In the genomic region with DNA sequence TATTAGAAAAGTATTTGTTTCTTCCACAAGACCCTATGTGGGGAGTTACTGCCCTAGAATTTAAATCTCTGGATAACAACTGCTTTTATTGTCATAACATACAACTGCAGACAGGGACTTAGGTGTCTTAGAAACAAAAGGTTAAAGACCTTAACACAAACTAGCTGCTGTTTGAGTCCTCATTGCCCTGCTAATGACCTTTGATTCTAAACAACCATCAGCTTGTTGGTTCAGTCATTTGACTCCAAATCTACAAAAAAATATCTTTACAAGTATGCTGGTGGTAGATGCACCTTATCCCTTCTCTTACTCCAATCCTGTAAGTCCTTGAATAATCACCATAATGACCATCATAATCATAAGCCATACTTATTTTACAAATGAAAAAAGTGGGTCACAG, we compare ENCODE assay signal across 27 cellular contexts.
"Had no signal": no experiment of that assay in that cellular context is flagged by ENCODE, and none has a peak within 500 bp of the region (broad histone marks: within the 10 kb centered on the region; RNA-seq: fewer than 3 reads in every experiment).

No MANE protein-coding gene starts in this region.

- H3K4me3 ChIP-seq: esophagus muscularis mucosa, gastrocnemius medialis, heart left ventricle had no signal

- H3K36me3 ChIP-seq: esophagus muscularis mucosa, gastrocnemius medialis had no signal

- H3K9me3 ChIP-seq: esophagus muscularis mucosa, gastrocnemius medialis, heart left ventricle had no signal

- H3K27me3 ChIP-seq: esophagus muscularis mucosa, foreskin keratinocyte, gastrocnemius medialis, heart left ventricle had no signal

- DNase-seq: activated CD4-positive, alpha-beta memory T cell treated with anti-CD3 and anti-CD28 coated beads for 36 hours; activated CD4-positive, alpha-beta T cell treated with anti-CD3 and anti-CD28 coated beads for 36 hours; activated CD4-positive, alpha-beta T cell treated with anti-CD3 and anti-CD28 coated beads, Interleukin-2, amount 10 ng/mL, durations not matched to agents 24 days and 14 days; activated CD4-positive, CD25-positive, alpha-beta regulatory T cell; activated CD4-positive, CD25-positive, alpha-beta regulatory T cell treated with anti-CD3 and anti-CD28 coated beads, Interleukin-2, amount 50 U/mL, for 72 hours; activated CD8-positive, alpha-beta memory T cell treated with anti-CD3 and anti-CD28 coated beads, Interleukin-2, amount 10 ng/mL, durations not matched to agents 7 days and 5 days; activated CD8-positive, alpha-beta memory T cell treated with anti-CD3 and anti-CD28 coated beads, Interleukin-2, amount 50 U/mL, for 4 hours; activated CD8-positive, alpha-beta T cell treated with anti-CD3 and anti-CD28 coated beads, Interleukin-2, amount 10 ng/mL, durations not matched to agents 7 days and 5 days; activated effector memory CD4-positive, alpha-beta T cell treated with anti-CD3 and anti-CD28 coated beads, Interleukin-2, amount 50 U/mL, for 16 hours; activated naive CD4-positive, alpha-beta T cell; activated naive CD4-positive, alpha-beta T cell treated with anti-CD3 and anti-CD28 coated beads, Interleukin-2, amount 10 ng/mL, durations not matched to agents 7 days and 5 days; activated naive CD8-positive, alpha-beta T cell treated with anti-CD3 and anti-CD28 coated beads, Interleukin-2, amount 10 ng/mL, durations not matched to agents 7 days and 5 days; activated T-cell treated with anti-CD3 and anti-CD28 coated beads, Interleukin-2, amount 50 U/mL, for 1 hour; activated T-cell treated with anti-CD3 and anti-CD28 coated beads, Interleukin-2, amount 50 U/mL, for 48 hours; caudate nucleus; cortex of kidney; dermis blood vessel endothelial cell; effector CD4-positive, alpha-beta T cell; effector memory CD8-positive, alpha-beta T cell; erythroblast; foreskin keratinocyte; gastrocnemius medialis; glutamatergic neuron; heart left ventricle; T-helper 2 cell had no signal

- H3K4me1 ChIP-seq: foreskin keratinocyte had no signal

- H3K27ac ChIP-seq: esophagus muscularis mucosa, foreskin keratinocyte, gastrocnemius medialis, heart left ventricle had no signal

- ATAC-seq: activated CD4-positive, alpha-beta T cell treated with anti-CD3 and anti-CD28 coated beads for 36 hours; activated CD8-positive, alpha-beta memory T cell treated with anti-CD3 and anti-CD28 coated beads, Interleukin-2, amount 10 ng/mL, durations not matched to agents 7 days and 5 days; activated CD8-positive, alpha-beta T cell treated with anti-CD3 and anti-CD28 coated beads, Interleukin-2, amount 10 ng/mL, durations not matched to agents 7 days and 5 days; activated naive CD4-positive, alpha-beta T cell treated with anti-CD3 and anti-CD28 coated beads, Interleukin-2, amount 50 U/mL, for 72 hours; effector memory CD8-positive, alpha-beta T cell; foreskin keratinocyte; gastrocnemius medialis; heart left ventricle had no signal
